In the genomic region with DNA sequence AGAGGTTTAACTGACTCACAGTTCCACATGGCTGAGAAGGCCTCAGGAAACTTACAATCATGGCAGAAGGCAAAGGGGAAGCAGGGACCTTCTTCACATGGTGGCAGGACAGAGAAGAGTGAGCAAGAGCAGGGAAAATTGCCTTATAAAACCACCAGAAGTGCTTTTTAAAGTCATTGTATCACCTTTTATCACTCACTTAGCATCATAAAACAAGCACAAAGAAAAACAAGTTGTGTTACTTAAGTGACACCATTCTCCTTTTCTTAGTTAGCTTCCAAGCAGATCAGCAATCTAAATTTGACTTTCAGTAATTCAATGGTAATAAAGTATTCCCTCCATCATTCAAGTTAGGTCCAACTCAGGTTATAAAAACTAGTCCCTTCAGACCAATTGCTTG, we compare ENCODE assay signal across 14 cellular contexts.
"Had no signal": no experiment of that assay in that cellular context is flagged by ENCODE, and none has a peak within 500 bp of the region (broad histone marks: within the 10 kb centered on the region; RNA-seq: fewer than 3 reads in every experiment).

No MANE protein-coding gene starts in this region.

- H3K4me1 Mint-ChIP-seq: neural progenitor cell had no signal

- H3K27ac Mint-ChIP-seq: activated CD8-positive, alpha-beta T cell treated with anti-CD3 and anti-CD28 coated beads, Interleukin-2, amount 10 ng/mL, durations not matched to agents 7 days and 5 days; activated naive CD4-positive, alpha-beta T cell treated with anti-CD3 and anti-CD28 coated beads, Interleukin-2, amount 50 U/mL, for 24 hours; neural progenitor cell had no signal

- H3K27ac ChIP-seq: esophagus squamous epithelium, left lung, neural progenitor cell, pancreas, tibial nerve, WERI-Rb-1 had no signal

- H3K9me3 ChIP-seq: esophagus squamous epithelium, left lung, pancreas, tibial nerve had no signal

- ATAC-seq: activated CD8-positive, alpha-beta T cell treated with anti-CD3 and anti-CD28 coated beads, Interleukin-2, amount 10 ng/mL, durations not matched to agents 7 days and 5 days; left lung; pancreas had no signal

- H3K36me3 ChIP-seq: left lung, neural progenitor cell, pancreas, WERI-Rb-1 had no signal

- H3K4me3 Mint-ChIP-seq: activated CD8-positive, alpha-beta T cell treated with anti-CD3 and anti-CD28 coated beads, Interleukin-2, amount 10 ng/mL, durations not matched to agents 7 days and 5 days; activated naive CD4-positive, alpha-beta T cell treated with anti-CD3 and anti-CD28 coated beads, Interleukin-2, amount 50 U/mL, for 24 hours; neural progenitor cell had no signal

- H3K9me3 Mint-ChIP-seq: activated naive CD4-positive, alpha-beta T cell treated with anti-CD3 and anti-CD28 coated beads, Interleukin-2, amount 50 U/mL, for 24 hours had no signal

- H3K27me3 ChIP-seq: esophagus squamous epithelium, left lung, neural progenitor cell, pancreas, tibial nerve had no signal

- H3K9ac ChIP-seq: neural progenitor cell had no signal

- H3K4me3 ChIP-seq: esophagus squamous epithelium, left lung, neural progenitor cell, pancreas, tibial nerve had no signal

- H3K27me3 Mint-ChIP-seq: activated naive CD4-positive, alpha-beta T cell treated with anti-CD3 and anti-CD28 coated beads, Interleukin-2, amount 50 U/mL, for 24 hours had no signal

- DNase-seq: activated CD4-positive, alpha-beta T cell treated with anti-CD3 and anti-CD28 coated beads for 48 hours; activated CD8-positive, alpha-beta memory T cell treated with anti-CD3 and anti-CD28 coated beads, Interleukin-2, amount 50 U/mL, for 48 hours; activated CD8-positive, alpha-beta T cell treated with anti-CD3 and anti-CD28 coated beads, Interleukin-2, amount 10 ng/mL, durations not matched to agents 7 days and 5 days; esophagus squamous epithelium; foreskin fibroblast; left lung; pancreas; stimulated activated CD4-positive, alpha-beta T cell treated with anti-CD3 and anti-CD28 coated beads, Interleukin-15, amount 100 ng/mL, for 24 hours; stimulated activated CD4-positive, alpha-beta T cell treated with anti-CD3 and anti-CD28 coated beads, Interleukin-4, amount 100 ng/mL, for 24 hours; T1000; WERI-Rb-1 had no signal
